In the genomic region with DNA sequence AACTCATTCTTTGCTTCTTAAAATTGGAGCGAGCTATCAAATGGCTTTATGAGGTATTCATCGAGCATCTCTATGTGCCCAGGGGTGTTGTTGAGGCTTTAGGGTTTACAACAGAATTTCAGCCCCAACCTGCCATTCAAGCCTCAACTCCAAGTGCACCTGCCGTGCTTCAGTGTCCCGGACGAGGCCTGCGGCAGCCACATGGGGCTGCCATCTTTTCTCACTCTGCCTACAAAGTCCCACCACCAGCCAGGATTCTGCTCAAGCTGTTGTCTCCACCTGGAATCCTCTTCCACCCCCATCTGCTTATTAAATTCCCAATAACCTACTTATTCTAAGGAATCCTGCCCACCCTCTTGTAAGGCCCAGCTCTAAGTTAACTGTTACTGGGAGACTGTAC, we compare ENCODE assay signal across 20 cellular contexts.
DNase-seq lines count a peak whose midpoint lies in the region; ATAC-seq and TF ChIP-seq lines count a peak whose summit lies in the region.
"Had no signal": no experiment of that assay in that cellular context is flagged by ENCODE, and none has a peak within 500 bp of the region (broad histone marks: within the 10 kb centered on the region; RNA-seq: fewer than 3 reads in every experiment).

No MANE protein-coding gene starts in this region.

- in situ Hi-C loops in mammary epithelial cell (cut with MboI; ENCODE audit: low sequenced_read_pairs in 2 of 2) (no loop called here), ACHN (cut with HindIII; ENCODE audit: low pct_ligation_motif_present, low pct_unique_long_range_greater_than_20kb, low sequenced_read_pairs) (no loop called here)

- BruUV-seq in MCF 10A (replicated peaks; lab: Mats Ljungman, UMichigan) (no TSS peak), mammary epithelial cell (replicated peaks; lab: Mats Ljungman, UMichigan) (no TSS peak)

- H3K79me2 ChIP-seq in mammary epithelial cell (ENCODE audit: insufficient read depth, low read length): no peaks in the 10 kb centered on the region

- CTCF ChIA-PET in MCF 10A (lab: Yijun Ruan, JAX) (interaction anchor here (0.9 to 1.3 kb wide), 5 partner anchors 9 to 481 kb away, joined by 3 to 7 read pairs (median 5); no protein-coding TSS in a partner anchor), mammary epithelial cell (lab: Charles Lee; ENCODE audit: low non-redundant PET) (no interaction called here)

- no peak overlapping the region for H3K4me3 ChIP-seq in mammary epithelial cell (replicated peaks in 1 of 3; ENCODE audit: insufficient read depth in 1 of 3, low read depth in 2 of 3, low read length in 3 of 3)
- peak overlapping the region; percentile 5 to 34 for H3K4me3 ChIP-seq in esophagus (ENCODE audit: low read depth in 1 of 2, low read length in 2 of 2)
- H3K4me3 ChIP-seq: GM23338, HAP-1 had no signal

- H3K36me3 Mint-ChIP-seq in MCF 10A (ENCODE audit: insufficient read depth, unreplicated experiment): peaks cover 32% of the 10 kb centered on the region
- H3K36me3 Mint-ChIP-seq in stimulated activated naive B cell treated with anti-CD40 and anti-IgM and Interleukin-4, amounts not matched to agents 10 μg/mL and 1 μg/mL and 100 μg/mL, for 72 hours: no peaks in the 10 kb centered on the region

- TF ChIP-seq CTCF in MCF 10A (IDR thresholded peaks at IDR 0.05; ENCODE audit: unreplicated experiment) (no peak), mammary epithelial cell (conservative IDR thresholded peaks at IDR 0.05 in 1 of 2, IDR thresholded peaks at IDR 0.05 in 1 of 2; ENCODE audit: extremely low read depth in 1 of 2, insufficient read depth in 1 of 2, low read depth in 1 of 2, low read length in 2 of 2) (no peak)

- peaks cover 54% of the 10 kb centered on the region for H3K4me1 Mint-ChIP-seq in MCF 10A (ENCODE audit: insufficient read depth, unreplicated experiment)
- peaks cover 45 to 58% of the 10 kb centered on the region in 2 donors for H3K4me1 Mint-ChIP-seq in stimulated activated naive B cell treated with anti-CD40 and anti-IgM and Interleukin-4, amounts not matched to agents 10 μg/mL and 1 μg/mL and 100 μg/mL, for 72 hours
- H3K4me1 Mint-ChIP-seq: GM23338 had no signal

- no peaks in the 10 kb centered on the region for H4K20me1 ChIP-seq in mammary epithelial cell (ENCODE audit: insufficient read depth, low read length)

- no peak overlapping the region for H3K9ac ChIP-seq in mammary epithelial cell (ENCODE audit: insufficient read depth, low read length)

- H3K36me3 ChIP-seq in mammary epithelial cell (ENCODE audit: insufficient read depth, low read length) (no peaks in the 10 kb centered on the region), esophagus (ENCODE audit: control insufficient read depth in 2 of 2, insufficient read depth in 2 of 2, low read length in 1 of 2) (no peaks in the 10 kb centered on the region)
- H3K36me3 ChIP-seq: HAP-1 had no signal

- H3K9me3 ChIP-seq in mammary epithelial cell (replicated peaks; ENCODE audit: insufficient read depth, low read length) (no peaks in the 10 kb centered on the region), esophagus (ENCODE audit: control insufficient read depth in 2 of 2, insufficient read depth in 1 of 2, low read depth in 1 of 2, low read length in 1 of 2) (no peaks in the 10 kb centered on the region)
- H3K9me3 ChIP-seq: HAP-1 had no signal

- DNase-seq in MCF 10A (ENCODE audit: unreplicated experiment): no peak
- no peak for DNase-seq in mammary epithelial cell
- DNase-seq in stimulated activated naive B cell treated with anti-CD40 and anti-IgM and Interleukin-4, amounts not matched to agents 10 μg/mL and 1 μg/mL and 100 μg/mL, for 72 hours: no peak
- DNase-seq in NCI-H1105 treated with DMSO at 0.1 percent for 48 hours (lab: John Stamatoyannopoulos, UW): no peak
- no peak for DNase-seq in ACHN
- no peak for DNase-seq in NCI-H526 (lab: John Stamatoyannopoulos, UW)
- DNase-seq: 8988T, HFFc6, Karpas-422, NCI-H1092 treated with DMSO at 0.1 percent for 48 hours, NCI-H1436 treated with DMSO at 0.1 percent for 48 hours, NCI-H187 treated with DMSO at 0.1 percent for 48 hours, NCI-H2171 treated with DMSO at 0.1 percent for 48 hours, NCI-H345, NCI-H774, SHP77 had no signal

- H3K4me1 ChIP-seq in mammary epithelial cell (ENCODE audit: insufficient read depth, low read length) (peaks cover 24% of the 10 kb centered on the region), esophagus (ENCODE audit: control insufficient read depth in 2 of 2, insufficient read depth in 2 of 2, low read length in 1 of 2) (peaks cover 6 to 21% of the 10 kb centered on the region in 2 donors)
- H3K4me1 ChIP-seq: HAP-1 had no signal

- H3K4me2 ChIP-seq in mammary epithelial cell (ENCODE audit: insufficient read depth, low read depth, low read length): no peak overlapping the region
- H3K4me2 ChIP-seq: GM23338 had no signal

- POLR2A ChIA-PET in MCF 10A (lab: Yijun Ruan, JAX): interaction anchor here (0.6 to 12.7 kb wide), 6 partner anchors 36 to 304 kb away, joined by 3 to 162 read pairs (median 6); no protein-coding TSS in a partner anchor

- no peak for ATAC-seq in stimulated activated naive B cell treated with anti-CD40 and anti-IgM and Interleukin-4, amounts not matched to agents 10 μg/mL and 1 μg/mL and 100 μg/mL, for 72 hours (replicated peaks)
- ATAC-seq in GM21825 (IDR thresholded peaks at IDR 0.05; ENCODE audit: unreplicated experiment): no peak
- ATAC-seq: GM23338 had no signal

- H2AFZ ChIP-seq in mammary epithelial cell (ENCODE audit: low read depth, low read length): no peak overlapping the region
- H2AFZ ChIP-seq: GM23338 had no signal

- H3K27me3 Mint-ChIP-seq in MCF 10A (ENCODE audit: insufficient read depth, unreplicated experiment): no peaks in the 10 kb centered on the region
- no peaks in the 10 kb centered on the region for H3K27me3 Mint-ChIP-seq in stimulated activated naive B cell treated with anti-CD40 and anti-IgM and Interleukin-4, amounts not matched to agents 10 μg/mL and 1 μg/mL and 100 μg/mL, for 72 hours

- no peaks in the 10 kb centered on the region for H3K9me3 Mint-ChIP-seq in MCF 10A (ENCODE audit: unreplicated experiment)
- H3K9me3 Mint-ChIP-seq in stimulated activated naive B cell treated with anti-CD40 and anti-IgM and Interleukin-4, amounts not matched to agents 10 μg/mL and 1 μg/mL and 100 μg/mL, for 72 hours: no peaks in the 10 kb centered on the region
- H3K9me3 Mint-ChIP-seq: GM23338, HFFc6 had no signal

- 98% methylated on average over 6 of the region's 6 CpGs for WGBS in mammary epithelial cell (ENCODE audit: low coverage, missing lambda C conversion rate)
- WGBS in esophagus, 2 donors: 84 to 86% methylated on average over 6 of the region's 6 CpGs

- dilution Hi-C loops in mammary epithelial cell (cut with HindIII; ENCODE audit: low sequenced_read_pairs): no loop called here

- intact Hi-C loops in MCF 10A (cut with micrococcal nuclease): loop anchor here (5.0 kb wide), 1 partner anchor 147 kb away; no protein-coding TSS in a partner anchor
- intact Hi-C loops in mammary epithelial cell (cut with micrococcal nuclease): no loop called here

- peak overlapping the region; percentile 43 for H3K27ac Mint-ChIP-seq in MCF 10A (ENCODE audit: low read depth, unreplicated experiment)
- H3K27ac Mint-ChIP-seq in stimulated activated naive B cell treated with anti-CD40 and anti-IgM and Interleukin-4, amounts not matched to agents 10 μg/mL and 1 μg/mL and 100 μg/mL, for 72 hours: peak overlapping the region; percentile 37
- H3K27ac Mint-ChIP-seq: GM23338, HFFc6 had no signal

- no peak overlapping the region for H3K27ac ChIP-seq in mammary epithelial cell (ENCODE audit: insufficient read depth, low read depth, low read length)
- H3K27ac ChIP-seq in esophagus (ENCODE audit: low read depth in 2 of 2, low read length in 1 of 2): peak overlapping the region; percentile 75 to 86

- peak overlapping the region; percentile 54 for H3K4me3 Mint-ChIP-seq in MCF 10A (ENCODE audit: unreplicated experiment)
- no peak overlapping the region for H3K4me3 Mint-ChIP-seq in stimulated activated naive B cell treated with anti-CD40 and anti-IgM and Interleukin-4, amounts not matched to agents 10 μg/mL and 1 μg/mL and 100 μg/mL, for 72 hours
- H3K4me3 Mint-ChIP-seq: GM23338, HFFc6 had no signal

- H3K27me3 ChIP-seq in mammary epithelial cell (ENCODE audit: insufficient read depth, low read length) (no peaks in the 10 kb centered on the region), esophagus (ENCODE audit: control insufficient read depth in 1 of 2, insufficient read depth in 2 of 2, low read length in 2 of 2) (no peaks in the 10 kb centered on the region)

Comparison
In these comparisons a context has a peak if more than half of its experiments do, and no peak if none do; other contexts are left out.
1. H3K4me3 ChIP-seq: peak in esophagus (2 of 2); none in mammary epithelial cell (0 of 3).